Comparison of ENCODE assay signal across 9 cellular contexts in genomic region chr14:74219806-74220205, GRCh38. TPM values are rescaled to one million over a fixed set of nuclear protein-coding genes. Genes with fewer than 3 reads are reported as not detected.
"Had no signal": no experiment of that assay in that cellular context is flagged by ENCODE, and none has a peak within 500 bp of the region (broad histone marks: within the 10 kb centered on the region; RNA-seq: fewer than 3 reads in every experiment).

No MANE protein-coding gene starts in this region.

- H3K4me3 Mint-ChIP-seq: GM23338, H9, IgD-negative memory B cell had no signal

- H3K4me1 Mint-ChIP-seq: GM23338, H9, IgD-negative memory B cell had no signal

- DNase-seq: H9, HCEC 1CT, KBM-7 had no signal

- ATAC-seq: GM23338 had no signal

- FAIRE-seq: H1, H54 had no signal

- H3K9me3 Mint-ChIP-seq: GM23338, H9, IgD-negative memory B cell had no signal

- H3K36me3 Mint-ChIP-seq: IgD-negative memory B cell had no signal

- H3K27ac ChIP-seq: HL-60 had no signal

- H3K4me3 ChIP-seq: GM23338 had no signal

- H3K27ac Mint-ChIP-seq: GM23338, H9, IgD-negative memory B cell had no signal

- H2AFZ ChIP-seq: GM23338 had no signal

- H3K4me2 ChIP-seq: GM23338 had no signal

RNA-seq across cellular contexts. Expression of gene VSX2, which starts 19.4 kb away (rescaled TPM):
- total RNA-seq: H9, HT1080 had no signal
- polyA plus RNA-seq: IgD-negative memory B cell had no signal
